ENCODE assay signal across 1 cellular context in the genomic region with DNA sequence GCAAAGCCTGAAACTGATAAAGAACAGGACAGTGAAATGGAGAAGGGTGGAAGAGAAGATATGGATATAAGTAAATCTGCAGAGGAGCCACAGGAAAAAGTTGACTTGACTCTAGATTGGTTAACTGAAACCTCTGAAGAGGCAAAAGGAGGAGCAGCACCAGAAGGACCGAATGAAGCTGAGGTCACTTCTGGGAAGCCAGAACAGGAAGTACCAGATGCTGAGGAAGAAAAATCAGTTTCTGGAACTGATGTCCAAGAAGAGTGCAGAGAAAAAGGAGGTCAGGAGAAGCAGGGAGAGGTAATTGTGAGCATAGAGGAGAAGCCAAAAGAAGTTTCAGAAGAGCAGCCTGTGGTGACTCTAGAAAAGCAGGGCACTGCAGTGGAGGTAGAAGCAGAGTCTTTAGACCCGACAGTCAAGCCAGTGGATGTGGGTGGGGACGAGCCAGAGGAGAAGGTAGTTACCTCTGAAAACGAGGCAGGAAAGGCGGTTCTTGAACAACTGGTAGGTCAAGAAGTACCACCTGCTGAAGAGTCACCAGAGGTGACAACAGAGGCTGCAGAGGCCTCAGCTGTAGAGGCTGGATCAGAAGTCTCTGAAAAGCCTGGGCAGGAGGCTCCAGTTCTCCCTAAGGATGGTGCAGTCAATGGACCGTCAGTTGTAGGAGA.
TF ChIP-seq lines count a peak whose summit lies in the region.

No MANE protein-coding gene starts in this region.

TF ChIP-seq in HCT116, 20 proteins besides CTCF, POLR2A, EP300 and RAD21:
- TF ChIP-seq ELF1 (IDR thresholded peaks at IDR 0.05; ENCODE audit: borderline replicate concordance, low read depth) = no peak
- no peak for TF ChIP-seq YY1 (IDR thresholded peaks at IDR 0.05; ENCODE audit: extremely low read depth, insufficient replicate concordance, low read depth, low read length)
- no peak for TF ChIP-seq ATF3 (IDR thresholded peaks at IDR 0.05)
